9 cellular contexts compared by ENCODE assay signal in genomic region chr15:30080816-30081215, GRCh38. TPM values are rescaled to one million over a fixed set of nuclear protein-coding genes. Genes with fewer than 3 reads are reported as not detected.
DNase-seq lines count a peak whose midpoint lies in the region; TF ChIP-seq lines count a peak whose summit lies in the region.
"Not testable (repeated sequence)": the region's sequence is repeated elsewhere in the genome, so short reads cannot be mapped to it uniquely, and the experiment has no call there.
"Had no signal": no experiment of that assay in that cellular context is flagged by ENCODE, and none has a peak within 500 bp of the region (broad histone marks: within the 10 kb centered on the region; RNA-seq: fewer than 3 reads in every experiment).

No MANE protein-coding gene starts in this region.

- H3K4me3 ChIP-seq in AG04449 (ENCODE audit: low read depth, low read length); choroid plexus epithelial cell (ENCODE audit: low read depth, low read length); fibroblast of villous mesenchyme (ENCODE audit: low read depth, low read length): not testable (repeated sequence)

- H3K9me3 Mint-ChIP-seq in osteocyte (ENCODE audit: unreplicated experiment): not testable (repeated sequence)

- not testable (repeated sequence) for TF ChIP-seq CTCF in AG04449 (IDR thresholded peaks at IDR 0.05; ENCODE audit: insufficient read depth, low read length, missing control alignments); choroid plexus epithelial cell (conservative IDR thresholded peaks at IDR 0.05; ENCODE audit: low read depth, low read length); fibroblast of villous mesenchyme (IDR thresholded peaks at IDR 0.05; ENCODE audit: insufficient read depth, low read depth, low read length); osteocyte (IDR thresholded peaks at IDR 0.05)

- not testable (repeated sequence) for H3K4me3 Mint-ChIP-seq in osteocyte (ENCODE audit: unreplicated experiment)

- peaks cover 14% of the 10 kb centered on the region for H3K4me1 Mint-ChIP-seq in osteocyte (ENCODE audit: unreplicated experiment)

- H3K27ac Mint-ChIP-seq in osteocyte (ENCODE audit: unreplicated experiment): peak overlapping the region; percentile 15

- DNase-seq in AG04449 (ENCODE audit: low read depth, low spot score): peak; percentile 34
- peak; percentile 47 for DNase-seq in ELR (ENCODE audit: low read depth)
- peak; percentile 75 for DNase-seq in LHCN-M2 (ENCODE audit: low read depth)
- DNase-seq in amniotic epithelial cell (ENCODE audit: low read depth): peak; percentile 93
- peak; percentile 84 for DNase-seq in choroid plexus epithelial cell (ENCODE audit: low read depth)
- peak; percentile 80 for DNase-seq in fibroblast of villous mesenchyme (ENCODE audit: low read depth)
- not testable (repeated sequence) for DNase-seq in osteocyte (ENCODE audit: extremely low spot score, unreplicated experiment)

- POLR2A ChIA-PET in AG04449 (lab: Yijun Ruan, JAX): not testable (repeated sequence)

- CTCF ChIA-PET in AG04449 (lab: Yijun Ruan, JAX): not testable (repeated sequence)

- H3K27me3 Mint-ChIP-seq in osteocyte (ENCODE audit: unreplicated experiment): peaks cover 25% of the 10 kb centered on the region

- not testable (repeated sequence) for H3K36me3 Mint-ChIP-seq in osteocyte (ENCODE audit: unreplicated experiment)

RNA-seq across cellular contexts. Expression of gene GOLGA8J, which starts 1.9 kb away (rescaled TPM):
- total RNA-seq in LHCN-M2 (2014; rRNA removed): not detected in 2 replicates
- not detected for polyA plus RNA-seq in LHCN-M2 (2012)
- total RNA-seq in fibroblast of villous mesenchyme: not detected in 2 replicates
- 0.34 TPM in 1 of 2 replicates, not detected in the other for total RNA-seq in osteocyte
- total RNA-seq: A673 had no signal
- polyA plus RNA-seq: CD4-positive, alpha-beta memory T cell had no signal

RNA-seq across cellular contexts. Expression of gene GOLGA8T, which starts 54.0 kb away (rescaled TPM):
- total RNA-seq in LHCN-M2 (2014; rRNA removed) (not detected in 2 replicates), fibroblast of villous mesenchyme (under 0.01 TPM in 1 of 2 replicates, not detected in the other), osteocyte (0.94 TPM in 1 of 2 replicates, not detected in the other)
- polyA plus RNA-seq in LHCN-M2 (2012): 0.05 TPM
- total RNA-seq: A673 had no signal
- polyA plus RNA-seq: CD4-positive, alpha-beta memory T cell had no signal
